ENCODE assay signal across 8 cellular contexts in genomic region chr14:50943943-50944646, GRCh38. TPM values are rescaled to one million over a fixed set of nuclear protein-coding genes. Genes with fewer than 3 reads are reported as not detected.
DNase-seq lines count a peak whose midpoint lies in the region; ATAC-seq, FAIRE-seq and TF ChIP-seq lines count a peak whose summit lies in the region.

TSS of gene PYGL (minus strand) at chr14:50944483. CDS start at chr14:50944403, 80 bp downstream.

- no peak for TF ChIP-seq EP300 in K562 (IDR thresholded peaks at IDR 0.05; ENCODE audit: low read length)

- H3K79me2 ChIP-seq in K562 (ENCODE audit: control insufficient read depth, insufficient read depth, low read length): peaks cover 16% of the 10 kb centered on the region; the same call in 2 of the 3 replicates

- intact Hi-C loops in K562 (cut with micrococcal nuclease) (no loop called here), gastrocnemius medialis (cut with DNase I; ENCODE audit: low total_unique reads) (loop anchor here (10.0 kb wide), 1 partner anchor 841 kb away; no protein-coding TSS in a partner anchor)

- peak within 1 kb of the TSS; percentile 67 for H3K4me3 ChIP-seq in K562
- H3K4me3 ChIP-seq in iPS-18c (ENCODE audit: insufficient read depth, low read depth, low read length): peak within 1 kb of the TSS; percentile 85
- H3K4me3 ChIP-seq in gastrocnemius medialis: peak within 1 kb of the TSS; percentile 67 to 94 (median 80)

- in situ Hi-C loops in K562 (cut with MboI): no loop called here
- in situ Hi-C loops in gastrocnemius medialis (cut with MboI; ENCODE audit: low sequenced_read_pairs in 4 of 4): no loop called here

- peak within 1 kb of the TSS; percentile 79 for H3K4me2 ChIP-seq in K562 (ENCODE audit: insufficient read depth, low read length)

- CTCF ChIA-PET in K562 (lab: Yijun Ruan, JAX; ENCODE audit: low intra/inter-chr PET ratio): no interaction called here

- 0 out of 6 replicates have a peak, but pooled peaks of 1 of the 3 experiments have one; percentile 0 for TF ChIP-seq CTCF in K562 (IDR thresholded peaks at IDR 0.05 in 2 of 3, conservative IDR thresholded peaks at IDR 0.05 in 1 of 3; ENCODE audit: insufficient read depth in 2 of 3, low read depth in 1 of 3, low read length in 3 of 3)
- TF ChIP-seq CTCF in gastrocnemius medialis (IDR thresholded peaks at IDR 0.05 in 4 of 5, conservative IDR thresholded peaks at IDR 0.05 in 1 of 5): no peak

- no peaks in the 10 kb centered on the region for H3K27me3 ChIP-seq in K562 (ENCODE audit: control insufficient read depth in 2 of 2, insufficient read depth in 2 of 2, low read length in 2 of 2)
- peaks cover 0 to 8% (median 3%) of the 10 kb centered on the region in 3 donors for H3K27me3 ChIP-seq in gastrocnemius medialis

- BruUV-seq in K562 (replicated peaks; lab: Mats Ljungman, UMichigan): TSS peak; percentile 65

- H4K20me1 ChIP-seq in K562 (replicated peaks; ENCODE audit: control insufficient read depth, insufficient read depth, low read length): no peaks in the 10 kb centered on the region

- H3K9me3 ChIP-seq in K562 (replicated peaks; ENCODE audit: control insufficient read depth, insufficient read depth, low read depth, low read length) (no peaks in the 10 kb centered on the region), iPS-18c (ENCODE audit: control insufficient read depth, insufficient read depth, low read length) (peaks cover 5% of the 10 kb centered on the region), gastrocnemius medialis (no peaks in the 10 kb centered on the region)

- peak; percentile 78 for ATAC-seq in GM18502 (IDR thresholded peaks at IDR 0.05; ENCODE audit: poor library complexity, unreplicated experiment)
- ATAC-seq in K562: peak; percentile 94
- peak; percentile 75 to 81 for ATAC-seq in gastrocnemius medialis
- ATAC-seq in GM18519 (IDR thresholded peaks at IDR 0.05; ENCODE audit: low FRiP score, unreplicated experiment): no peak

- no peak for TF ChIP-seq RAD21 in K562 (CRISPR knock-in tag; conservative IDR thresholded peaks at IDR 0.05 in 1 of 2, IDR thresholded peaks at IDR 0.05 in 1 of 2)

- no peaks in the 10 kb centered on the region for H3K9me1 ChIP-seq in K562 (ENCODE audit: control insufficient read depth, insufficient read depth, low read length)

- H3K27ac ChIP-seq in K562 (ENCODE audit: extremely low read depth, low read depth, low read length) (peak within 1 kb of the TSS; percentile 64), gastrocnemius medialis (peak within 1 kb of the TSS; percentile 33 to 69 (median 59))

- POLR2A ChIA-PET in K562 (lab: Yijun Ruan, JAX): interaction anchor here (0.6 to 1.5 kb wide), 10 partner anchors 9 to 614 kb away, joined by 3 to 5 read pairs (median 4); no protein-coding TSS in a partner anchor

- H2AFZ ChIP-seq in K562 (ENCODE audit: low read depth, low read length): peak within 1 kb of the TSS; percentile 88

- TF ChIP-seq POLR2A in K562 (conservative IDR thresholded peaks at IDR 0.05) (peak; percentile 63), gastrocnemius medialis (IDR thresholded peaks at IDR 0.05) (peak; percentile 33 to 41)

- under 1% methylated on average over 39 of the region's 74 CpGs for WGBS in K562 (ENCODE audit: insufficient coverage, low coverage, missing lambda C conversion rate)

- H3K9ac ChIP-seq in K562 (ENCODE audit: insufficient read depth in 1 of 2, low read depth in 2 of 2, low read length in 2 of 2): peak within 1 kb of the TSS; percentile 79 to 96

- H3K4me1 ChIP-seq in K562 (replicated peaks in 1 of 2; ENCODE audit: control insufficient read depth in 2 of 2, insufficient read depth in 2 of 2, low read length in 2 of 2) (peaks cover 0 to 18% of the 10 kb centered on the region in 2 experiments; a peak in 3 of 5 replicates), gastrocnemius medialis (peaks cover 4 to 7% of the 10 kb centered on the region in 2 donors)

- DNase-seq in AG08395 (ENCODE audit: low spot score) (peak; percentile 79), HK-2 (ENCODE audit: unreplicated experiment) (peak; percentile 78), RPMI7951 (ENCODE audit: low read depth) (peak; percentile 68), K562 (ENCODE audit: extremely low read depth in 1 of 4, low spot score in 3 of 4) (peak; percentile 67 to 72 (median 70)), gastrocnemius medialis (peak; percentile 34 to 47)

- no peak for FAIRE-seq in K562 (lab: Jason Lieb, UNC)

- H3K36me3 ChIP-seq in K562 (ENCODE audit: control insufficient read depth, insufficient read depth, low read length): peaks cover 9% of the 10 kb centered on the region; the same call in 2 of the 3 replicates
- H3K36me3 ChIP-seq in gastrocnemius medialis: no peaks in the 10 kb centered on the region

TF ChIP-seq in K562, 482 proteins besides CTCF, POLR2A, EP300 and RAD21 (continues in another document):
- TF ChIP-seq RREB1 (CRISPR knock-in tag; IDR thresholded peaks at IDR 0.05) (0 out of 2 replicates have a peak, but pooled peaks have one; percentile 42), ATF6 (CRISPR knock-in tag; IDR thresholded peaks at IDR 0.05) (0 out of 2 replicates have a peak, but pooled peaks have one; percentile 49), CREBBP (IDR thresholded peaks at IDR 0.05; ENCODE audit: low read depth, low read length) (no peak)

RNA-seq across cellular contexts. Expression of gene PYGL, which starts in this region (rescaled TPM):
- 40.2 and 48.3 TPM in 2 replicates for total RNA-seq in RPMI7951 (2014; rRNA removed; shearing (Covaris generic))
- total RNA-seq in K562 (2011; cell fraction: chromatin; rRNA removed; ENCODE audit: low replicate concordance): 15.7 and 21.8 TPM in 2 replicates
- total RNA-seq in K562 (2011; cell fraction: nucleolus; rRNA removed): 7.1 and 10.3 TPM in 2 replicates
- total RNA-seq in K562 (2011; cell fraction: nucleoplasm; rRNA removed): 12.4 and 12.5 TPM in 2 replicates
- total RNA-seq in K562 (2014; rRNA removed) (14.6 and 14.8 TPM in 2 replicates), K562 (2014; rRNA removed; fragmentation: Illumina TruSeq; extraction: Trizol) (13.1 and 14.3 TPM in 2 replicates), K562 (2015; rRNA removed; fragmentation: Illumina TruSeq; extraction: Trizol) (17.9 and 20.4 TPM in 2 replicates), K562 (2021) (9.4 and 10.8 TPM in 2 replicates), gastrocnemius medialis (1 to 10 TPM; 4.8 to 8.6 (median 6.4) TPM)
- polyA plus RNA-seq in K562 (2011; rRNA removed) (14.6 and 23.8 TPM in 2 replicates), K562 (2014; fragmentation: Illumina TruSeq; extraction: Trizol) (12.8 and 13.8 TPM in 2 replicates), K562 (2014; fragmentation: Nextera tagmentation; extraction: Ambion mirVana) (1 to 10 TPM; 3.5 to 6.6 TPM), K562 (2014; rRNA removed) (10.4 and 19.3 TPM in 2 replicates)
- 11.1 and 17.4 TPM in 2 replicates for polyA plus RNA-seq in K562 (2011; cell fraction: cytosol; rRNA removed)
- 19.7 and 23.8 TPM in 2 replicates for polyA plus RNA-seq in K562 (2011; cell fraction: nucleus; rRNA removed)
- 16.1 and 49.9 TPM in 2 replicates for polyA plus RNA-seq in K562 (2012)
- 14.9 and 30.1 TPM in 2 replicates for polyA minus RNA-seq in K562 (2011; rRNA and poly(A)+ RNA removed)
- 9.3 and 16.9 TPM in 2 replicates for polyA minus RNA-seq in K562 (2011; cell fraction: cytosol; rRNA and poly(A)+ RNA removed)
- 11.6 and 18.1 TPM in 2 replicates for polyA minus RNA-seq in K562 (2011; cell fraction: nucleus; rRNA and poly(A)+ RNA removed)
